ENCODE assay signal across 8 cellular contexts in genomic region chr6:68633654-68634502, GRCh38. TPM values are rescaled to one million over a fixed set of nuclear protein-coding genes. Genes with fewer than 3 reads are reported as not detected.
DNase-seq lines count a peak whose midpoint lies in the region; ATAC-seq and TF ChIP-seq lines count a peak whose summit lies in the region.

No MANE protein-coding gene starts in this region.

- H3K27me3 Mint-ChIP-seq in activated naive CD4-positive, alpha-beta T cell treated with anti-CD3 and anti-CD28 coated beads, Interleukin-2, amount 50 U/mL, for 24 hours = peaks cover 43% of the 10 kb centered on the region

- H3K9me3 ChIP-seq in upper lobe of left lung = no peaks in the 10 kb centered on the region

- H3K27ac Mint-ChIP-seq in activated naive CD4-positive, alpha-beta T cell treated with anti-CD3 and anti-CD28 coated beads, Interleukin-2, amount 50 U/mL, for 24 hours = no peak overlapping the region

- in situ Hi-C loops in GM13977 (cut with MboI; ENCODE audit: low pct_unique_long_range_greater_than_20kb, low sequenced_read_pairs, unreplicated experiment) = loop anchor here (25.0 kb wide), 2 partner anchors 328 to 1478 kb away; no protein-coding TSS in a partner anchor

- no peak for TF ChIP-seq EP300 in upper lobe of left lung (IDR thresholded peaks at IDR 0.05)

- intact Hi-C loops in lower leg skin (cut with DNase I; ENCODE audit: low total_unique reads) = no loop called here

- no peak for ATAC-seq in upper lobe of left lung (ENCODE audit: low FRiP score in 2 of 2)

- H3K4me1 ChIP-seq in upper lobe of left lung = peaks cover 6 to 20% (median 9%) of the 10 kb centered on the region in 4 donors

- H3K9me3 Mint-ChIP-seq in activated naive CD4-positive, alpha-beta T cell treated with anti-CD3 and anti-CD28 coated beads, Interleukin-2, amount 50 U/mL, for 24 hours = no peaks in the 10 kb centered on the region

- no peak for TF ChIP-seq POLR2A in lower leg skin (IDR thresholded peaks at IDR 0.05)
- no peak for TF ChIP-seq POLR2A in upper lobe of left lung (IDR thresholded peaks at IDR 0.05)

- peak overlapping the region; percentile 36 for H3K4me3 ChIP-seq in lower leg skin (ENCODE audit: low read depth, poor library complexity, severe bottlenecking)
- peak overlapping the region; percentile 55 to 82 (median 70) for H3K4me3 ChIP-seq in upper lobe of left lung

- peaks cover 29% of the 10 kb centered on the region for H3K4me1 Mint-ChIP-seq in activated naive CD4-positive, alpha-beta T cell treated with anti-CD3 and anti-CD28 coated beads, Interleukin-2, amount 50 U/mL, for 24 hours

- no peak for DNase-seq in activated naive CD4-positive, alpha-beta T cell treated with anti-CD3 and anti-CD28 coated beads, Interleukin-2, amount 50 U/mL, for 16 hours
- DNase-seq in lower leg skin (ENCODE audit: low spot score in 2 of 2) (no peak), upper lobe of left lung (no peak), NCI-H2196 (lab: John Stamatoyannopoulos, UW; ENCODE audit: unreplicated experiment) (no peak), GM13977 (ENCODE audit: low spot score) (no peak)
- no peak for DNase-seq in activated CD4-positive, alpha-beta T cell treated with anti-CD3 and anti-CD28 coated beads, Interleukin-2, amount 50 U/mL, for 1 hour

- H3K4me3 Mint-ChIP-seq in activated naive CD4-positive, alpha-beta T cell treated with anti-CD3 and anti-CD28 coated beads, Interleukin-2, amount 50 U/mL, for 24 hours = peak overlapping the region; percentile 75

- 10 to 11% methylated on average over 15 of the region's 15 CpGs for WGBS in lower leg skin, 2 donors
- WGBS in upper lobe of left lung, 2 donors = 14 to 16% methylated on average over 15 of the region's 15 CpGs

- no peaks in the 10 kb centered on the region for H3K27me3 ChIP-seq in upper lobe of left lung

- no peaks in the 10 kb centered on the region for H3K36me3 Mint-ChIP-seq in activated naive CD4-positive, alpha-beta T cell treated with anti-CD3 and anti-CD28 coated beads, Interleukin-2, amount 50 U/mL, for 24 hours

- TF ChIP-seq CTCF in lower leg skin (IDR thresholded peaks at IDR 0.05) = no peak
- no peak for TF ChIP-seq CTCF in upper lobe of left lung (IDR thresholded peaks at IDR 0.05)
- no peak for TF ChIP-seq CTCF in GM13977 (IDR thresholded peaks at IDR 0.05; ENCODE audit: extremely low read depth, insufficient read depth, missing control alignments)

- H3K36me3 ChIP-seq in upper lobe of left lung = no peaks in the 10 kb centered on the region

- H3K27ac ChIP-seq in angular gyrus (ENCODE audit: low read depth, low read length) = peak overlapping the region; percentile 96
- peak overlapping the region; percentile 61 to 80 (median 74) for H3K27ac ChIP-seq in upper lobe of left lung

RNA-seq across cellular contexts. Expression of gene ADGRB3, which starts 1.2 kb away (rescaled TPM):
- total RNA-seq in lower leg skin (under 1 TPM; 0.30 to 0.94 (median 0.35) TPM), upper lobe of left lung (1 to 10 TPM; 1.1 to 7.3 (median 3.0) TPM)
